ENCODE assay signal across 18 cellular contexts in genomic region chr14:85281921-85282320, GRCh38.
"Had no signal": no experiment of that assay in that cellular context is flagged by ENCODE, and none has a peak within 500 bp of the region (broad histone marks: within the 10 kb centered on the region; RNA-seq: fewer than 3 reads in every experiment).

No MANE protein-coding gene starts in this region.

- DNase-seq: activated CD4-positive, alpha-beta memory T cell treated with anti-CD3 and anti-CD28 coated beads for 36 hours; activated CD8-positive, alpha-beta memory T cell treated with anti-CD3 and anti-CD28 coated beads, Interleukin-2, amount 10 ng/mL, durations not matched to agents 7 days and 5 days; activated naive CD8-positive, alpha-beta T cell treated with anti-CD3 and anti-CD28 coated beads for 36 hours; amniotic stem cell; caudate nucleus; dorsolateral prefrontal cortex; hypothalamus; midbrain; stimulated activated CD4-positive, alpha-beta T cell treated with anti-CD3 and anti-CD28 coated beads, Interleukin-2, amount 100 ng/mL, for 24 hours; stimulated activated naive CD8-positive, alpha-beta T cell treated with anti-CD3 and anti-CD28 coated beads, Interleukin-15, Interleukin-2, amounts not matched to agents 100 U/mL and 50 U/mL, for 24 hours; substantia nigra; T1000; tibial artery had no signal

- H3K27ac Mint-ChIP-seq: activated CD4-positive, alpha-beta memory T cell treated with anti-CD3 and anti-CD28 coated beads for 36 hours; activated CD8-positive, alpha-beta memory T cell treated with anti-CD3 and anti-CD28 coated beads, Interleukin-2, amount 10 ng/mL, durations not matched to agents 7 days and 5 days; activated naive CD8-positive, alpha-beta T cell treated with anti-CD3 and anti-CD28 coated beads for 36 hours; nephron; progenitor cell of endocrine pancreas had no signal

- H3K27me3 Mint-ChIP-seq: activated CD4-positive, alpha-beta memory T cell treated with anti-CD3 and anti-CD28 coated beads for 36 hours; activated CD8-positive, alpha-beta memory T cell treated with anti-CD3 and anti-CD28 coated beads, Interleukin-2, amount 10 ng/mL, durations not matched to agents 7 days and 5 days; activated naive CD8-positive, alpha-beta T cell treated with anti-CD3 and anti-CD28 coated beads for 36 hours; progenitor cell of endocrine pancreas had no signal

- H3K4me1 Mint-ChIP-seq: activated CD8-positive, alpha-beta memory T cell treated with anti-CD3 and anti-CD28 coated beads, Interleukin-2, amount 10 ng/mL, durations not matched to agents 7 days and 5 days; activated naive CD8-positive, alpha-beta T cell treated with anti-CD3 and anti-CD28 coated beads for 36 hours; brain had no signal

- H3K4me3 ChIP-seq: dorsolateral prefrontal cortex, lung, tibial artery had no signal

- H3K9me3 Mint-ChIP-seq: activated naive CD8-positive, alpha-beta T cell treated with anti-CD3 and anti-CD28 coated beads for 36 hours; nephron had no signal

- ATAC-seq: activated CD8-positive, alpha-beta memory T cell treated with anti-CD3 and anti-CD28 coated beads, Interleukin-2, amount 10 ng/mL, durations not matched to agents 7 days and 5 days; left lobe of liver; stimulated activated naive CD8-positive, alpha-beta T cell treated with anti-CD3 and anti-CD28 coated beads, Interleukin-15, Interleukin-2, amounts not matched to agents 100 U/mL and 50 U/mL, for 24 hours had no signal

- H3K36me3 Mint-ChIP-seq: activated CD4-positive, alpha-beta memory T cell treated with anti-CD3 and anti-CD28 coated beads for 36 hours; activated CD8-positive, alpha-beta memory T cell treated with anti-CD3 and anti-CD28 coated beads, Interleukin-2, amount 10 ng/mL, durations not matched to agents 7 days and 5 days; activated naive CD8-positive, alpha-beta T cell treated with anti-CD3 and anti-CD28 coated beads for 36 hours; brain had no signal

- H3K4me3 Mint-ChIP-seq: activated CD4-positive, alpha-beta memory T cell treated with anti-CD3 and anti-CD28 coated beads for 36 hours; activated CD8-positive, alpha-beta memory T cell treated with anti-CD3 and anti-CD28 coated beads, Interleukin-2, amount 10 ng/mL, durations not matched to agents 7 days and 5 days; activated naive CD8-positive, alpha-beta T cell treated with anti-CD3 and anti-CD28 coated beads for 36 hours; brain; nephron had no signal
